In genomic region chr18:61608306-61608705, GRCh38 we compare ENCODE assay signal across 21 cellular contexts.
DNase-seq lines count a peak whose midpoint lies in the region; ATAC-seq and TF ChIP-seq lines count a peak whose summit lies in the region.
"Had no signal": no experiment of that assay in that cellular context is flagged by ENCODE, and none has a peak within 500 bp of the region (broad histone marks: within the 10 kb centered on the region; RNA-seq: fewer than 3 reads in every experiment).

No MANE protein-coding gene starts in this region.

- no peak overlapping the region for H3K4ac ChIP-seq in mesenchymal stem cell (ENCODE audit: low read depth in 1 of 2, low read length in 2 of 2)

- no peak overlapping the region for H3K14ac ChIP-seq in mesenchymal stem cell (ENCODE audit: low read length in 2 of 2)

- H3K27me3 ChIP-seq in left ventricle myocardium inferior (ENCODE audit: low read depth) = no peaks in the 10 kb centered on the region
- no peaks in the 10 kb centered on the region for H3K27me3 ChIP-seq in mesenchymal stem cell (ENCODE audit: control insufficient read depth in 1 of 2, insufficient read depth in 1 of 2, low read length in 2 of 2)
- H3K27me3 ChIP-seq: BE2C, suprapubic skin had no signal

- H3K4me2 ChIP-seq in mesenchymal stem cell (ENCODE audit: low read length, poor library complexity, severe bottlenecking) = no peak overlapping the region

- peaks cover 6% of the 10 kb centered on the region for H3K79me1 ChIP-seq in mesenchymal stem cell (replicated peaks; ENCODE audit: low read length, poor library complexity, severe bottlenecking)

- H3K9me3 ChIP-seq in left ventricle myocardium inferior (replicated peaks) (peaks cover 11% of the 10 kb centered on the region), mesenchymal stem cell (ENCODE audit: control insufficient read depth, low read length) (no peaks in the 10 kb centered on the region)
- H3K9me3 ChIP-seq: BE2C, suprapubic skin had no signal

- no peak overlapping the region for H4K8ac ChIP-seq in mesenchymal stem cell (ENCODE audit: low read length)

- 57% methylated on average over 1 of the region's 1 CpG for WGBS in mesenchymal stem cell

- H3K18ac ChIP-seq in mesenchymal stem cell (ENCODE audit: low read depth in 1 of 2, low read length in 2 of 2) = no peak overlapping the region

- H2BK120ac ChIP-seq in mesenchymal stem cell (ENCODE audit: low read depth, low read length) = no peak overlapping the region

- intact Hi-C loops in left ventricle myocardium inferior (cut with micrococcal nuclease) = no loop called here
- intact Hi-C loops in Right ventricle myocardium inferior (cut with DNase I) = no loop called here

- H4K91ac ChIP-seq in mesenchymal stem cell (ENCODE audit: low read length) = no peak overlapping the region

- H3K27ac ChIP-seq in left ventricle myocardium inferior (replicated peaks) (peak overlapping the region; percentile 85), coronary artery (peak overlapping the region; percentile 7 to 24), mesenchymal stem cell (ENCODE audit: low read length, poor library complexity, severe bottlenecking) (no peak overlapping the region)
- H3K27ac ChIP-seq: suprapubic skin had no signal

- no peak overlapping the region for H2BK5ac ChIP-seq in mesenchymal stem cell (ENCODE audit: low read depth, low read length, poor library complexity, severe bottlenecking)

- H3K4me1 ChIP-seq in left ventricle myocardium inferior (peaks cover 40% of the 10 kb centered on the region), mesenchymal stem cell (ENCODE audit: control insufficient read depth, insufficient read depth, low read depth, low read length) (peaks cover 1% of the 10 kb centered on the region)
- H3K4me1 ChIP-seq: BE2C had no signal

- peak overlapping the region; percentile 21 for H2AK5ac ChIP-seq in mesenchymal stem cell (ENCODE audit: low read length, severe bottlenecking)

- no peak overlapping the region for H2AFZ ChIP-seq in mesenchymal stem cell (ENCODE audit: low read depth, low read length)

- DNase-seq in left ventricle myocardium inferior (no peak), Right ventricle myocardium inferior (ENCODE audit: missing footprints) (no peak), coronary artery (ENCODE audit: low spot score) (no peak), mesenchymal stem cell (peak; percentile 43), omental fat pad (ENCODE audit: low spot score) (no peak), NOMO-1 treated with dmso at 0.1 percent for 144 hours (lab: John Stamatoyannopoulos, UW; ENCODE audit: unreplicated experiment) (no peak)
- DNase-seq: 8988T; activated CD4-positive, alpha-beta T cell treated with anti-CD3 and anti-CD28 coated beads, Interleukin-2, amount 10 ng/mL, durations not matched to agents 24 days and 14 days; activated gamma-delta T cell treated with Interleukin-2 at 50 U/mL for 16 hours; activated T-cell treated with anti-CD3 and anti-CD28 coated beads, Interleukin-2, amount 50 U/mL, for 1 hour; BE2C; H9; islet precursor cell; KG1; NCI-H1436; NCI-H446; NCI-H82; stimulated activated naive CD4-positive, alpha-beta T cell had no signal

- no peak for ATAC-seq in Right ventricle myocardium inferior
- ATAC-seq in HG03521 (IDR thresholded peaks at IDR 0.05; ENCODE audit: unreplicated experiment) = no peak
- ATAC-seq in omental fat pad (ENCODE audit: low FRiP score) = no peak
- ATAC-seq in HG03378 (IDR thresholded peaks at IDR 0.05; ENCODE audit: unreplicated experiment) = no peak

- no peak overlapping the region for H3K23ac ChIP-seq in mesenchymal stem cell (ENCODE audit: low read length in 2 of 2)

- H2BK15ac ChIP-seq in mesenchymal stem cell (ENCODE audit: low read depth, poor library complexity, severe bottlenecking) = no peak overlapping the region

- TF ChIP-seq CTCF in left ventricle myocardium inferior (IDR thresholded peaks at IDR 0.05; ENCODE audit: borderline replicate concordance) = no peak
- no peak for TF ChIP-seq CTCF in coronary artery (IDR thresholded peaks at IDR 0.05)
- no peak for TF ChIP-seq CTCF in omental fat pad (IDR thresholded peaks at IDR 0.05)

- no peaks in the 10 kb centered on the region for H3K36me3 ChIP-seq in left ventricle myocardium inferior
- H3K36me3 ChIP-seq in mesenchymal stem cell (ENCODE audit: control insufficient read depth in 1 of 2, insufficient read depth in 2 of 2, low read depth in 1 of 2, low read length in 2 of 2) = no peaks in the 10 kb centered on the region
- H3K36me3 ChIP-seq: BE2C, suprapubic skin had no signal

- H3K9ac ChIP-seq in mesenchymal stem cell (ENCODE audit: low read length) = no peak overlapping the region

- no peak overlapping the region for H2BK12ac ChIP-seq in mesenchymal stem cell (ENCODE audit: low read length in 2 of 2)

- H3K4me3 ChIP-seq in left ventricle myocardium inferior (no peak overlapping the region), coronary artery (no peak overlapping the region), mesenchymal stem cell (ENCODE audit: insufficient read depth in 1 of 2, low read depth in 1 of 2, low read length in 2 of 2) (no peak overlapping the region)
- H3K4me3 ChIP-seq: suprapubic skin had no signal
